Comparison of ENCODE assay signal across 16 cellular contexts in genomic region chr5:94081088-94081487, GRCh38.
DNase-seq lines count a peak whose midpoint lies in the region; ATAC-seq and TF ChIP-seq lines count a peak whose summit lies in the region.
"Had no signal": no experiment of that assay in that cellular context is flagged by ENCODE, and none has a peak within 500 bp of the region (broad histone marks: within the 10 kb centered on the region; RNA-seq: fewer than 3 reads in every experiment).

No MANE protein-coding gene starts in this region.

- H3K27me3 Mint-ChIP-seq in stimulated activated naive B cell treated with anti-CD40 and anti-IgM and Interleukin-4, amounts not matched to agents 10 μg/mL and 1 μg/mL and 100 μg/mL, for 72 hours = no peaks in the 10 kb centered on the region

- H2AFZ ChIP-seq in SK-N-SH (ENCODE audit: low read depth) (no peak overlapping the region), OCI-LY3 (ENCODE audit: low read depth, low read length) (no peak overlapping the region)

- DNase-seq in SK-N-SH = no peak
- no peak for DNase-seq in HEK293T (ENCODE audit: extremely low spot score)
- DNase-seq in stimulated activated naive B cell treated with anti-CD40 and anti-IgM and Interleukin-4, amounts not matched to agents 10 μg/mL and 1 μg/mL and 100 μg/mL, for 72 hours = no peak
- no peak for DNase-seq in activated T-cell treated with anti-CD3 and anti-CD28 coated beads for 4 hours
- DNase-seq in NCI-H2081 treated with DMSO at 0.1 percent for 48 hours (lab: John Stamatoyannopoulos, UW) = no peak
- DNase-seq in HuH-7 (ENCODE audit: low spot score) = no peak
- DNase-seq: CD8-positive, alpha-beta T cell; COR-L47; DMS79; GOT3; H9; HFFc6 had no signal

- peaks cover 2 to 26% of the 10 kb centered on the region in 2 donors for H3K4me1 Mint-ChIP-seq in stimulated activated naive B cell treated with anti-CD40 and anti-IgM and Interleukin-4, amounts not matched to agents 10 μg/mL and 1 μg/mL and 100 μg/mL, for 72 hours

- POLR2A ChIA-PET in SK-N-SH (lab: Yijun Ruan, JAX) (interaction anchor here (1.0 kb wide), 1 partner anchor 29 kb away, joined by 4 read pairs; no protein-coding TSS in a partner anchor), HEK293T (lab: Yijun Ruan, JAX) (no interaction called here)

- H3K9me2 ChIP-seq in SK-N-SH = no peaks in the 10 kb centered on the region

- no peak for TF ChIP-seq EP300 in SK-N-SH (IDR thresholded peaks at IDR 0.05; ENCODE audit: borderline replicate concordance in 1 of 2, low read depth in 1 of 2, low read length in 1 of 2)

- peaks cover 6 to 15% of the 10 kb centered on the region in 2 donors for H3K36me3 Mint-ChIP-seq in stimulated activated naive B cell treated with anti-CD40 and anti-IgM and Interleukin-4, amounts not matched to agents 10 μg/mL and 1 μg/mL and 100 μg/mL, for 72 hours

- H4K20me1 ChIP-seq in SK-N-SH (ENCODE audit: insufficient read depth) (no peaks in the 10 kb centered on the region), OCI-LY3 (ENCODE audit: insufficient read depth, low read length) (no peaks in the 10 kb centered on the region; the same call in 1 of the 2 replicates)

- no peak overlapping the region for H3K9ac ChIP-seq in SK-N-SH
- no peak overlapping the region for H3K9ac ChIP-seq in OCI-LY3 (ENCODE audit: low read length)

- no peak overlapping the region for H3K4me2 ChIP-seq in SK-N-SH
- peak overlapping the region; percentile 27; the same call in 1 of the 2 replicates for H3K4me2 ChIP-seq in OCI-LY3 (ENCODE audit: low read length)
- H3K4me2 ChIP-seq: A549 had no signal

- no peak for TF ChIP-seq RAD21 in SK-N-SH (IDR thresholded peaks at IDR 0.05; ENCODE audit: low read length)

- H3K9me3 ChIP-seq in SK-N-SH (no peaks in the 10 kb centered on the region), OCI-LY3 (ENCODE audit: insufficient read depth, low read length) (no peaks in the 10 kb centered on the region)
- H3K9me3 ChIP-seq: A549 had no signal

- H3K4me3 Mint-ChIP-seq in stimulated activated naive B cell treated with anti-CD40 and anti-IgM and Interleukin-4, amounts not matched to agents 10 μg/mL and 1 μg/mL and 100 μg/mL, for 72 hours = no peak overlapping the region
- H3K4me3 Mint-ChIP-seq: CD14-positive monocyte; CD8-positive, alpha-beta T cell; H9; HFFc6 had no signal

- 96% methylated on average over 1 of the region's 1 CpG for WGBS in SK-N-SH (ENCODE audit: low lambda C conversion rate)

- no peak overlapping the region for H3K27ac Mint-ChIP-seq in stimulated activated naive B cell treated with anti-CD40 and anti-IgM and Interleukin-4, amounts not matched to agents 10 μg/mL and 1 μg/mL and 100 μg/mL, for 72 hours
- H3K27ac Mint-ChIP-seq: CD14-positive monocyte; CD8-positive, alpha-beta T cell; HFFc6 had no signal

- H3K36me3 ChIP-seq in SK-N-SH (replicated peaks in 1 of 2; ENCODE audit: control insufficient read depth in 1 of 2, insufficient read depth in 2 of 2, low read length in 1 of 2) = peaks cover 0 to 8% of the 10 kb centered on the region in 2 experiments
- H3K36me3 ChIP-seq in OCI-LY3 (replicated peaks; ENCODE audit: low read depth, low read length) = no peaks in the 10 kb centered on the region

- TF ChIP-seq CTCF in SK-N-SH (IDR thresholded peaks at IDR 0.05) (no peak), OCI-LY3 (IDR thresholded peaks at IDR 0.05; ENCODE audit: low read depth, low read length) (no peak)

- CTCF ChIA-PET in SK-N-SH (lab: Yijun Ruan, JAX) = no interaction called here
- CTCF ChIA-PET in HEK293T (lab: Yijun Ruan, JAX) = no interaction called here

- no peak overlapping the region for H3K4me3 ChIP-seq in SK-N-SH (ENCODE audit: low read depth in 2 of 2, low read length in 1 of 2)
- no peak overlapping the region for H3K4me3 ChIP-seq in OCI-LY3 (ENCODE audit: low read length)
- H3K4me3 ChIP-seq: A549 had no signal

- H3K79me2 ChIP-seq in SK-N-SH (ENCODE audit: insufficient read depth) (peaks cover 30% of the 10 kb centered on the region; the same call in 1 of the 2 replicates), OCI-LY3 (ENCODE audit: low read length) (0 out of 2 replicates have a peak, but pooled peaks cover 3% of the 10 kb centered on the region)

- H3K27ac ChIP-seq in SK-N-SH (ENCODE audit: low read depth in 2 of 2, low read length in 1 of 2) (no peak overlapping the region), OCI-LY3 (ENCODE audit: low read length) (no peak overlapping the region)
- H3K27ac ChIP-seq: A549 had no signal

- H3K27me3 ChIP-seq in SK-N-SH (ENCODE audit: insufficient read depth) (no peaks in the 10 kb centered on the region), OCI-LY3 (ENCODE audit: low read depth, low read length) (no peaks in the 10 kb centered on the region)

- no peak for ATAC-seq in SK-N-SH treated with all-trans-retinoic acid at 6 μM for 48 hours
- peak; percentile 88 to 90 for ATAC-seq in stimulated activated naive B cell treated with anti-CD40 and anti-IgM and Interleukin-4, amounts not matched to agents 10 μg/mL and 1 μg/mL and 100 μg/mL, for 72 hours (replicated peaks)
- ATAC-seq: A549; CD8-positive, alpha-beta T cell had no signal

- H3K4me1 ChIP-seq in SK-N-SH (ENCODE audit: control insufficient read depth in 1 of 2, insufficient read depth in 2 of 2, low read depth in 1 of 2, low read length in 1 of 2) (no peaks in the 10 kb centered on the region; a peak in 1 of 4 replicates), OCI-LY3 (ENCODE audit: low read length) (peaks cover 11% of the 10 kb centered on the region)
- H3K4me1 ChIP-seq: A549 had no signal

- H3F3A ChIP-seq in SK-N-SH (replicated peaks; ENCODE audit: insufficient read depth) = no peaks in the 10 kb centered on the region

- H3K9me3 Mint-ChIP-seq in stimulated activated naive B cell treated with anti-CD40 and anti-IgM and Interleukin-4, amounts not matched to agents 10 μg/mL and 1 μg/mL and 100 μg/mL, for 72 hours = peaks cover 4 to 7% of the 10 kb centered on the region in 2 donors
- H3K9me3 Mint-ChIP-seq: H9, HFFc6 had no signal

TF ChIP-seq in SK-N-SH treated with all-trans-retinoic acid at 6 μM for 48 hours, 23 proteins besides CTCF, POLR2A, EP300 and RAD21:
- TF ChIP-seq CSDC2 (CRISPR knock-in tag; IDR thresholded peaks at IDR 0.05) (no peak), ZNF8 (CRISPR knock-in tag; IDR thresholded peaks at IDR 0.05) (peak; percentile 62)

TF ChIP-seq in SK-N-SH, 30 proteins besides CTCF, POLR2A, EP300 and RAD21:
- TF ChIP-seq GABPA (IDR thresholded peaks at IDR 0.05; ENCODE audit: low read depth) (no peak), FOSL2 (IDR thresholded peaks at IDR 0.05; ENCODE audit: borderline replicate concordance, low read depth) (no peak), GATA2 (CRISPR knock-in tag; IDR thresholded peaks at IDR 0.05) (no peak), FOXJ3 (CRISPR knock-in tag; IDR thresholded peaks at IDR 0.05) (no peak), POLR2AphosphoS5 (IDR thresholded peaks at IDR 0.05; ENCODE audit: low read depth, low read length) (no peak), TEAD4 (IDR thresholded peaks at IDR 0.05; ENCODE audit: borderline replicate concordance, insufficient read depth) (no peak), TAF1 (IDR thresholded peaks at IDR 0.05; ENCODE audit: borderline replicate concordance, low read depth, low read length) (no peak), SMC3 (IDR thresholded peaks at IDR 0.05; ENCODE audit: low read depth, low read length) (no peak)
TF ChIP-seq in SK-N-SH: peak in this region for 0.

TF ChIP-seq in HEK293T, 16 proteins besides CTCF, POLR2A, EP300 and RAD21:
- TF ChIP-seq PKNOX1 (IDR thresholded peaks at IDR 0.05) (0 out of 2 replicates have a peak, but pooled peaks have one; percentile 37), SUZ12 (IDR thresholded peaks at IDR 0.05) (no peak)
